In the genomic region with DNA sequence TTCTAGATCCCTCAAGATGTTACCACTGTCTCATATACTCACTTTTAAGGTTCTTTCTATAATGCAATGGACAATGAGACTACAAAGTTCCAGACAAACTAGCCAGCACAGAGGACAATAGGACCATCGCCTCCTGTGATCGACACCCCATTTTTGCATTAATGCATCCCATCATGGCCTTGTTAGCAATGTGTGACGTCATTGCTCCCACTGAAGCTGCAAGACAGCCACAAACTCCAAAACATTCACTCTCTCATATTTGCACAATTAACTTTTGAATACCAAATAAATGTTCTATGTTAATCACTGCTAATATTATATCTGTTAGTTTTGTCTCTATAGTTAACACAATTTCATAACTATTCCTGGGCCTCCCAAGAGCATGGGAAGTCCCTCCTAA, we compare ENCODE assay signal across 23 cellular contexts.
DNase-seq lines count a peak whose midpoint lies in the region; TF ChIP-seq lines count a peak whose summit lies in the region.
"Had no signal": no experiment of that assay in that cellular context is flagged by ENCODE, and none has a peak within 500 bp of the region (broad histone marks: within the 10 kb centered on the region; RNA-seq: fewer than 3 reads in every experiment).

No MANE protein-coding gene starts in this region.

- H3K4me3 Mint-ChIP-seq in nephron (no peak overlapping the region), chondrocyte (ENCODE audit: unreplicated experiment) (no peak overlapping the region)
- H3K4me3 Mint-ChIP-seq: CD14-positive monocyte; CD4-positive, alpha-beta memory T cell; CD4-positive, CD25-positive, alpha-beta regulatory T cell; CD8-positive, alpha-beta memory T cell had no signal

- DNase-seq in activated gamma-delta T cell (lab: John Stamatoyannopoulos, UW) (no peak), right atrium auricular region (ENCODE audit: low spot score) (no peak), chondrocyte (ENCODE audit: low spot score) (no peak)
- DNase-seq: 8988T; ACHN; BE2C; C1 segment of cervical spinal cord; CD4-positive, alpha-beta memory T cell; CD4-positive, CD25-positive, alpha-beta regulatory T cell; CD8-positive, alpha-beta memory T cell; COR-L47; DMS 273 treated with DMSO at 0.1 percent for 48 hours; DMS153; DMS53; DMS79; DND-41; EL; GDM1 had no signal

- TF ChIP-seq CTCF in nephron (IDR thresholded peaks at IDR 0.05; ENCODE audit: unreplicated experiment in 3 of 3) (no peak), right atrium auricular region (IDR thresholded peaks at IDR 0.05) (no peak), chondrocyte (IDR thresholded peaks at IDR 0.05) (no peak)

- H3K36me3 Mint-ChIP-seq in nephron (ENCODE audit: low read depth) (no peaks in the 10 kb centered on the region), chondrocyte (ENCODE audit: low read depth) (peaks cover 1% of the 10 kb centered on the region)
- H3K36me3 Mint-ChIP-seq: CD14-positive monocyte; CD4-positive, alpha-beta memory T cell; CD4-positive, CD25-positive, alpha-beta regulatory T cell; CD8-positive, alpha-beta memory T cell had no signal

- H3K9me3 ChIP-seq in BLaER1 = peaks cover 10% of the 10 kb centered on the region; the same call in 1 of the 2 replicates
- peaks cover 0 to 35% (median 13%) of the 10 kb centered on the region in 11 experiments; a peak in 14 of 22 replicates for H3K9me3 ChIP-seq in BLaER1 treated with 17β-estradiol and CSF1 and Interleukin-3, amounts not matched to agents 10 nM and 100 nM (replicated peaks in 1 of 11)
- no peaks in the 10 kb centered on the region for H3K9me3 ChIP-seq in right atrium auricular region
- H3K9me3 ChIP-seq: BE2C had no signal

- H3K9ac ChIP-seq in BLaER1 = peak overlapping the region; percentile 69
- H3K9ac ChIP-seq in BLaER1 treated with 17β-estradiol and CSF1 and Interleukin-3, amounts not matched to agents 10 nM and 100 nM = peak overlapping the region in 5 of 11 experiments; percentile 34 to 75 (median 58); a peak in 11 of 22 replicates

- peak overlapping the region in 2 of 3 experiments; percentile 27 to 38 for H3K27ac Mint-ChIP-seq in nephron
- no peak overlapping the region for H3K27ac Mint-ChIP-seq in chondrocyte (ENCODE audit: unreplicated experiment)
- H3K27ac Mint-ChIP-seq: CD14-positive monocyte; CD4-positive, alpha-beta memory T cell; CD4-positive, CD25-positive, alpha-beta regulatory T cell; CD8-positive, alpha-beta memory T cell had no signal

- H3K27me3 Mint-ChIP-seq in nephron (ENCODE audit: low read depth) (no peaks in the 10 kb centered on the region), chondrocyte (ENCODE audit: low read depth) (no peaks in the 10 kb centered on the region)
- H3K27me3 Mint-ChIP-seq: CD4-positive, CD25-positive, alpha-beta regulatory T cell had no signal

- H3K9me3 Mint-ChIP-seq in nephron (peaks cover 4% of the 10 kb centered on the region), chondrocyte (ENCODE audit: low read depth) (peaks cover 7% of the 10 kb centered on the region)
- H3K9me3 Mint-ChIP-seq: CD8-positive, alpha-beta memory T cell had no signal

- H3K4me2 ChIP-seq in BLaER1 = peak overlapping the region; percentile 93
- H3K4me2 ChIP-seq in BLaER1 treated with 17β-estradiol and CSF1 and Interleukin-3, amounts not matched to agents 10 nM and 100 nM = peak overlapping the region; percentile 58 to 93 (median 80); a peak in 21 of 22 replicates

- peak overlapping the region; percentile 96 for H3K27ac ChIP-seq in BLaER1
- H3K27ac ChIP-seq in BLaER1 treated with 17β-estradiol and CSF1 and Interleukin-3, amounts not matched to agents 10 nM and 100 nM = peak overlapping the region in 7 of 11 experiments; percentile 61 to 87 (median 76); a peak in 14 of 22 replicates
- no peak overlapping the region for H3K27ac ChIP-seq in right atrium auricular region

- H3K27me3 ChIP-seq in BLaER1 (no peaks in the 10 kb centered on the region), right atrium auricular region (no peaks in the 10 kb centered on the region)
- no peaks in the 10 kb centered on the region for H3K27me3 ChIP-seq in BLaER1 treated with 17β-estradiol and CSF1 and Interleukin-3, amounts not matched to agents 10 nM and 100 nM
- H3K27me3 ChIP-seq: BE2C had no signal

- H3K4me3 ChIP-seq in BLaER1 = peak overlapping the region; percentile 19
- H3K4me3 ChIP-seq in BLaER1 treated with 17β-estradiol and CSF1 and Interleukin-3, amounts not matched to agents 10 nM and 100 nM = peak overlapping the region in 1 of 10 experiments; percentile 7; a peak in 1 of 20 replicates
- H3K4me3 ChIP-seq in right atrium auricular region = no peak overlapping the region
- H3K4me3 ChIP-seq: GM12878 had no signal

- H3K36me3 ChIP-seq in BLaER1 (no peaks in the 10 kb centered on the region), right atrium auricular region (no peaks in the 10 kb centered on the region)
- H3K36me3 ChIP-seq in BLaER1 treated with 17β-estradiol and CSF1 and Interleukin-3, amounts not matched to agents 10 nM and 100 nM = no peaks in the 10 kb centered on the region
- H3K36me3 ChIP-seq: BE2C had no signal

- H4K20me1 ChIP-seq in BLaER1 = no peaks in the 10 kb centered on the region
- H4K20me1 ChIP-seq in BLaER1 treated with 17β-estradiol and CSF1 and Interleukin-3, amounts not matched to agents 10 nM and 100 nM = no peaks in the 10 kb centered on the region

- H3K4me1 ChIP-seq in BLaER1 (peaks cover 88% of the 10 kb centered on the region), right atrium auricular region (peaks cover 0 to 7% of the 10 kb centered on the region in 2 donors)
- peaks cover 35 to 86% (median 57%) of the 10 kb centered on the region in 10 experiments for H3K4me1 ChIP-seq in BLaER1 treated with 17β-estradiol and CSF1 and Interleukin-3, amounts not matched to agents 10 nM and 100 nM
- H3K4me1 ChIP-seq: BE2C had no signal

- H3K4me1 Mint-ChIP-seq in nephron (peaks cover 47% of the 10 kb centered on the region), chondrocyte (ENCODE audit: low read depth) (peaks cover 8% of the 10 kb centered on the region)
- H3K4me1 Mint-ChIP-seq: CD14-positive monocyte; CD4-positive, alpha-beta memory T cell; CD4-positive, CD25-positive, alpha-beta regulatory T cell; CD8-positive, alpha-beta memory T cell had no signal

Comparison
In these comparisons a context has a peak if more than half of its experiments do, and no peak if none do; other contexts are left out.
1. H3K27ac ChIP-seq: peak in BLaER1 (single experiment) and BLaER1 treated with 17β-estradiol and CSF1 and Interleukin-3, amounts not matched to agents 10 nM and 100 nM (7 of 11); none in right atrium auricular region (0 of 2).